In the genomic region with DNA sequence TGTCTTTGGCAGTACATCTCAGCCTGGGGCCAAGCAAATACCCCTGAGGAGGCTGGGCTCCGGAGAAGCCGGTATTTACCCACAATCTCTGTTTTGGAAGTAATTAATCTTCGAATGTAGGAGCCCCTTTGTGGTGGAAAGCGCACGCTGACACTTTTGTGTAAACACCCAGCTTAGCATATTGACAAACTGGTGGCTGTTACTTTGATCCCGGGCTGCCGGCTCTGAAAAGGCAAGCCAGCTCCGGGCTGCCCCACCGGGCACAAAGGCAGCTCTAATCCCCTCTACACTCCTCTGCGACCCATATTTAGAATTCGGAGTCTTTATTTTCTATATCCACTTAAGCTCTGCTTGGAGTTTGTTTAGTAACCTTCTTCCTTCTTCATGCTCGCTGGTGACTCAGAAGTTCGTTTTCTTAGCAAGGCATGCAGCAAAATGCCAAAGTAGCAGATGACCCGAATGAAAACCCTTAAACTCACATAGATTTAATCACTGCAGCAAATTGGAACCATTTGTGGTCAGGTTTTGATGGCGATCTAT, we compare ENCODE assay signal across 14 cellular contexts.
DNase-seq lines count a peak whose midpoint lies in the region; ATAC-seq and TF ChIP-seq lines count a peak whose summit lies in the region.
"Had no signal": no experiment of that assay in that cellular context is flagged by ENCODE, and none has a peak within 500 bp of the region (broad histone marks: within the 10 kb centered on the region; RNA-seq: fewer than 3 reads in every experiment).

No MANE protein-coding gene starts in this region.

- peak overlapping the region; percentile 75 for H3K4me3 Mint-ChIP-seq in Caco-2 (ENCODE audit: unreplicated experiment)
- H3K4me3 Mint-ChIP-seq in endodermal cell: no peak overlapping the region
- H3K4me3 Mint-ChIP-seq in osteocyte (ENCODE audit: unreplicated experiment): peak overlapping the region; percentile 43
- H3K4me3 Mint-ChIP-seq: activated T-helper 17 cell treated with anti-CD3 and anti-CD28 coated beads, Interleukin-2, amount 50 U/mL, for 72 hours had no signal

- H3K9me3 ChIP-seq in Caco-2: peaks cover 11% of the 10 kb centered on the region
- peaks cover 14% of the 10 kb centered on the region for H3K9me3 ChIP-seq in endodermal cell (ENCODE audit: control insufficient read depth, low read length)

- no peak for ATAC-seq in sciatic nerve
- ATAC-seq: activated T-helper 17 cell treated with anti-CD3 and anti-CD28 coated beads, Interleukin-2, amount 50 U/mL, for 72 hours had no signal

- no peak for TF ChIP-seq CTCF in Caco-2 (IDR thresholded peaks at IDR 0.05; ENCODE audit: insufficient read depth in 1 of 2, low read depth in 1 of 2, low read length in 1 of 2, severe bottlenecking in 1 of 2, unreplicated experiment in 1 of 2)
- no peak for TF ChIP-seq CTCF in NB4 (IDR thresholded peaks at IDR 0.05; ENCODE audit: low read depth, low read length)
- no peak for TF ChIP-seq CTCF in endodermal cell (conservative IDR thresholded peaks at IDR 0.05)
- TF ChIP-seq CTCF in osteocyte (IDR thresholded peaks at IDR 0.05): no peak

- no peak for TF ChIP-seq POLR2A in NB4 (IDR thresholded peaks at IDR 0.05; ENCODE audit: extremely low read depth, insufficient read length)

- H3K4me1 ChIP-seq in Caco-2 (no peaks in the 10 kb centered on the region; the same call in 1 of the 2 replicates), endodermal cell (ENCODE audit: control insufficient read depth, insufficient read depth, low read length) (no peaks in the 10 kb centered on the region)

- CTCF ChIA-PET in Caco-2 (lab: Charles Lee): interaction anchor here (1.0 kb wide), 1 partner anchor 199 kb away, joined by 3 read pairs; no protein-coding TSS in a partner anchor

- H3K27ac Mint-ChIP-seq in Caco-2 (ENCODE audit: unreplicated experiment) (peak overlapping the region; percentile 21), endodermal cell (no peak overlapping the region), osteocyte (ENCODE audit: unreplicated experiment) (peak overlapping the region; percentile 66)
- H3K27ac Mint-ChIP-seq: activated T-helper 17 cell treated with anti-CD3 and anti-CD28 coated beads, Interleukin-2, amount 50 U/mL, for 72 hours had no signal

- WGBS in endodermal cell (ENCODE audit: insufficient coverage in 1 of 2, insufficient read length in 1 of 2), 2 experiments: 15 to 22% methylated on average over 6 to 15 of the region's 15 CpGs

- intact Hi-C loops in Caco-2 (cut with micrococcal nuclease; ENCODE audit: unreplicated experiment) (no loop called here), sciatic nerve (cut with DNase I) (no loop called here)

- POLR2A ChIA-PET in Caco-2 (lab: Charles Lee): no interaction called here

- no peaks in the 10 kb centered on the region for H3K36me3 ChIP-seq in Caco-2 (ENCODE audit: control insufficient read depth, insufficient read depth, low read length)
- no peaks in the 10 kb centered on the region for H3K36me3 ChIP-seq in endodermal cell (ENCODE audit: control insufficient read depth, insufficient read depth, low read length)

- H3K4me1 Mint-ChIP-seq in Caco-2 (ENCODE audit: low read depth, unreplicated experiment): peaks cover 22% of the 10 kb centered on the region
- H3K4me1 Mint-ChIP-seq in endodermal cell: peaks cover 33% of the 10 kb centered on the region
- H3K4me1 Mint-ChIP-seq in osteocyte (ENCODE audit: unreplicated experiment): peaks cover 22% of the 10 kb centered on the region
- H3K4me1 Mint-ChIP-seq: activated T-helper 17 cell treated with anti-CD3 and anti-CD28 coated beads, Interleukin-2, amount 50 U/mL, for 72 hours had no signal

- DNase-seq in Caco-2 (peak in 1 of 2 experiments; percentile 38), NB4 (ENCODE audit: low read depth) (peak; percentile 54), endodermal cell (peak; percentile 56), osteocyte (ENCODE audit: extremely low spot score, unreplicated experiment) (no peak), AML-193 (lab: John Stamatoyannopoulos, UW) (no peak), sciatic nerve (ENCODE audit: low spot score) (no peak), HT-29 (ENCODE audit: low spot score) (no peak), HuH-7.5 (ENCODE audit: low spot score) (no peak)
- DNase-seq: activated CD4-positive, CD25-positive, alpha-beta regulatory T cell treated with anti-CD3 and anti-CD28 coated beads, Interleukin-2, amount 50 U/mL, for 72 hours; dermis blood vessel endothelial cell; NCI-H226; SIG-M5; stimulated activated CD4-positive, alpha-beta T cell treated with anti-CD3 and anti-CD28 coated beads, Interleukin-12 subunit alpha, Interleukin-12 subunit beta, amount 100 ng/mL, for 4 hours had no signal

- no peak overlapping the region for H3K27ac ChIP-seq in endodermal cell (ENCODE audit: low read depth, low read length)

- no peak overlapping the region for H3K9ac ChIP-seq in endodermal cell (ENCODE audit: extremely low read depth, low read length, poor library complexity, severe bottlenecking)

- H3K36me3 Mint-ChIP-seq in Caco-2 (ENCODE audit: insufficient read depth, unreplicated experiment): no peaks in the 10 kb centered on the region
- no peaks in the 10 kb centered on the region for H3K36me3 Mint-ChIP-seq in endodermal cell (ENCODE audit: low read depth)
- H3K36me3 Mint-ChIP-seq in osteocyte (ENCODE audit: unreplicated experiment): peaks cover 2% of the 10 kb centered on the region

- BruUV-seq in Caco-2 (replicated peaks; lab: Mats Ljungman, UMichigan): no TSS peak

- peaks cover 30% of the 10 kb centered on the region for H3K9me3 Mint-ChIP-seq in Caco-2 (ENCODE audit: unreplicated experiment)
- peaks cover 20% of the 10 kb centered on the region for H3K9me3 Mint-ChIP-seq in endodermal cell
- H3K9me3 Mint-ChIP-seq in osteocyte (ENCODE audit: unreplicated experiment): peaks cover 5% of the 10 kb centered on the region

- H3K27me3 ChIP-seq in Caco-2 (replicated peaks; ENCODE audit: control insufficient read depth, insufficient read depth, low read length) (no peaks in the 10 kb centered on the region; the same call in 1 of the 2 replicates), endodermal cell (ENCODE audit: control insufficient read depth, insufficient read depth, low read length, poor library complexity, severe bottlenecking) (peaks cover 9% of the 10 kb centered on the region)

- H3K27me3 Mint-ChIP-seq in Caco-2 (ENCODE audit: insufficient read depth, unreplicated experiment) (no peaks in the 10 kb centered on the region), endodermal cell (ENCODE audit: insufficient read depth) (peaks cover 67% of the 10 kb centered on the region), osteocyte (ENCODE audit: unreplicated experiment) (peaks cover 20% of the 10 kb centered on the region)

- H3K4me3 ChIP-seq in Caco-2 (ENCODE audit: low read depth, low read length) (no peak overlapping the region), NB4 (ENCODE audit: low read depth, low read length) (no peak overlapping the region), endodermal cell (ENCODE audit: low read length) (no peak overlapping the region)

Comparison
In these comparisons a context has a peak if more than half of its experiments do, and no peak if none do; other contexts are left out.
1. DNase-seq: peak in NB4 (single experiment) and endodermal cell (single experiment); none in osteocyte (single experiment), AML-193 (0 of 2), sciatic nerve (single experiment), HT-29 (single experiment) and HuH-7.5 (single experiment).